Comparison of ENCODE assay signal across 1 cellular context in genomic region chr2:173963817-173964564, GRCh38.
TF ChIP-seq lines count a peak whose summit lies in the region.

No MANE protein-coding gene starts in this region.

TF ChIP-seq in GM12878, 131 proteins besides CTCF, POLR2A, EP300 and RAD21 (continued from another document and continues in another):
- peak; percentile 85 for TF ChIP-seq ZNF687 (IDR thresholded peaks at IDR 0.05)
- no peak for TF ChIP-seq IRF4 (IDR thresholded peaks at IDR 0.05; ENCODE audit: low read depth, low read length)
- 0 out of 2 replicates have a peak, but pooled peaks have one; percentile 46 for TF ChIP-seq ZNF592 (IDR thresholded peaks at IDR 0.05)
- TF ChIP-seq RELB (IDR thresholded peaks at IDR 0.05; ENCODE audit: low read depth): no peak
- TF ChIP-seq EGR1 (IDR thresholded peaks at IDR 0.05; ENCODE audit: borderline replicate concordance in 1 of 2, low read depth in 2 of 2, low read length in 2 of 2): peak in 1 of 2 experiments; percentile 91; a peak in 2 of 3 replicates
- TF ChIP-seq POU2F2 (IDR thresholded peaks at IDR 0.05; ENCODE audit: borderline replicate concordance, low read depth, low read length): peak; percentile 27; the same call in 1 of the 3 replicates
- peak; percentile 65 for TF ChIP-seq RUNX3 (IDR thresholded peaks at IDR 0.05; ENCODE audit: low read length)
- no peak for TF ChIP-seq E2F4 (IDR thresholded peaks at IDR 0.05; ENCODE audit: low read depth, low read length)
- TF ChIP-seq SKIL (IDR thresholded peaks at IDR 0.05; ENCODE audit: low read depth, poor library complexity, severe bottlenecking): no peak
- TF ChIP-seq IKZF2 (IDR thresholded peaks at IDR 0.05): no peak
- no peak for TF ChIP-seq BRCA1 (IDR thresholded peaks at IDR 0.05; ENCODE audit: low read depth, low read length)
- no peak; the same call in 1 of the 2 replicates for TF ChIP-seq SMAD5 (IDR thresholded peaks at IDR 0.05; ENCODE audit: low read depth)
- no peak for TF ChIP-seq BCLAF1 (IDR thresholded peaks at IDR 0.05)
- no peak for TF ChIP-seq FOS (IDR thresholded peaks at IDR 0.05; ENCODE audit: borderline replicate concordance, extremely low read depth, insufficient read length)
- TF ChIP-seq PKNOX1 (IDR thresholded peaks at IDR 0.05): no peak
- no peak for TF ChIP-seq REST (IDR thresholded peaks at IDR 0.05; ENCODE audit: low read depth, low read length)
- no peak for TF ChIP-seq FOXK2 (IDR thresholded peaks at IDR 0.05)
- no peak for TF ChIP-seq BMI1 (IDR thresholded peaks at IDR 0.05; ENCODE audit: borderline replicate concordance)
- TF ChIP-seq RAD51 (IDR thresholded peaks at IDR 0.05): no peak
- no peak for TF ChIP-seq ZBTB40 (IDR thresholded peaks at IDR 0.05; ENCODE audit: borderline replicate concordance)
- no peak for TF ChIP-seq USF1 (IDR thresholded peaks at IDR 0.05; ENCODE audit: borderline replicate concordance, extremely low read length, insufficient read depth, low read depth, low read length)
- no peak for TF ChIP-seq CHD4 (IDR thresholded peaks at IDR 0.05)
- no peak; the same call in 1 of the 2 replicates for TF ChIP-seq SIN3A (IDR thresholded peaks at IDR 0.05; ENCODE audit: low read depth, low read length)
